8 cellular contexts compared by ENCODE assay signal in the genomic region with DNA sequence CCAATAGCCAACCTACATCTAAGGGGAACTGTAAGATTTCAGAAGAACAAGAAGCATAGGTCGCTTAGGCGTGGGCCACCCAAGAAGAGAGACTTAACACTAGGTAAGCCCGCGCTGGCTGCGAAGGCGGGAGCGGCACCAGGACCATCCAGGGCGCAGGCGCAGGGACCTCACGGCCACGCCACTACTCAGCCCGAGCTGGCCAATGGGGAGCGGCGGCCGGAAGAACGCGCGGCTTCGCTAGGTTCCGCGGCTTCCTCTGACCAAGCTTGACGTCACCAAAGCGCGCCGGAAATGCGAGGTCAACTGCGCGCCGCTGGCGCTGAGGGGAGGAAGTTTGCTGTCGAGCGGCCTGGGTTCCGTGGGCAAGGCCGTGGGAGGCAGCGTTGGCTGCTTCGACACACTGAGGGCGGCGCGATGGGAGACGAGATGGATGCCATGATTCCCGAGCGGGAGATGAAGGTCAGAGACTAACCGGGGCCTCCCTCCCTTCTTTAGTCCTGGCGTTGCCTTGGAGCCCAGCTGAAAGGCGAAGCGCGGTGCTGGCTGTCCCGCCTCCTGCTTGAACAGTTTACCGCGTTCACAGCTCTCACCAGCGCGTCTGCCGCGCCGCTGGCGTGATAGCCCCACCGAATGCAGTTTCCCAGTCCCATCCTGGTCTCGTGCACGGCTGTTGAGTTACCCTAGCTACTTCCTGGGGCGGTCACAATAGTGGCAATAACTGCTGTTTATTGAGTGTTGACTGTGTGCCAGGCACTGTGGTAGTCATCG. TPM values are rescaled to one million over a fixed set of nuclear protein-coding genes. Genes with fewer than 3 reads are reported as not detected.
DNase-seq lines count a peak whose midpoint lies in the region; ATAC-seq and TF ChIP-seq lines count a peak whose summit lies in the region.

NUP214 (plus strand) TSS at position 299 of the 771 bp plus-strand sequence; CDS start at position 418, 119 bp downstream.

- no peaks in the 10 kb centered on the region for H4K20me1 ChIP-seq in IMR-90 (ENCODE audit: insufficient read depth, low read length)

- H3K9ac ChIP-seq in IMR-90 (ENCODE audit: low read depth, low read length) = peak within 1 kb of the TSS; percentile 89

- H3K9me3 ChIP-seq in IMR-90 (ENCODE audit: control insufficient read depth, insufficient read depth, low read length) (no peaks in the 10 kb centered on the region), mononuclear cell (ENCODE audit: low read depth, low read length) (no peaks in the 10 kb centered on the region)

- H2BK15ac ChIP-seq in IMR-90 (ENCODE audit: low read depth, low read length) = no peak within 1 kb of the TSS

- H3K4me2 ChIP-seq in IMR-90 (ENCODE audit: low read depth, low read length) = peak within 1 kb of the TSS; percentile 100

- WGBS in IMR-90 (ENCODE audit: extremely low coverage in 2 of 2, insufficient read length in 1 of 2), 2 experiments = 0% methylated on average over 21 of the region's 61 CpGs; no CpG with 5 or more reads in 1 of the 2 experiments

- H2BK5ac ChIP-seq in IMR-90 (ENCODE audit: low read depth, low read length, poor library complexity, severe bottlenecking) = peak within 1 kb of the TSS; percentile 63

- H3K4me1 ChIP-seq in IMR-90 (ENCODE audit: control insufficient read depth, insufficient read depth, low read length) (no peaks in the 10 kb centered on the region), mononuclear cell (ENCODE audit: insufficient read depth, low read length) (peaks cover 21% of the 10 kb centered on the region)

- H4K5ac ChIP-seq in IMR-90 (ENCODE audit: low read depth, low read length) = peak within 1 kb of the TSS; percentile 86

- peak within 1 kb of the TSS; percentile 37 for H2AK5ac ChIP-seq in IMR-90 (ENCODE audit: low read depth, low read length)

- peak within 1 kb of the TSS; percentile 83 for H4K91ac ChIP-seq in IMR-90 (ENCODE audit: insufficient read depth, low read depth, low read length)

- peaks cover 2% of the 10 kb centered on the region; the same call in 1 of the 2 replicates for H3K27me3 ChIP-seq in IMR-90 (ENCODE audit: control insufficient read depth, insufficient read depth, low read length)
- no peaks in the 10 kb centered on the region for H3K27me3 ChIP-seq in mononuclear cell (ENCODE audit: insufficient read depth, low read length)

- peak within 1 kb of the TSS; percentile 76 for H3K27ac ChIP-seq in IMR-90 (ENCODE audit: insufficient read depth, low read length)

- H3K79me1 ChIP-seq in IMR-90 (ENCODE audit: low read depth in 1 of 2, low read length in 2 of 2) = peaks cover 6 to 35% of the 10 kb centered on the region in 2 experiments

- peak within 1 kb of the TSS; percentile 86 for H3K4ac ChIP-seq in IMR-90 (ENCODE audit: low read depth, low read length)

- H2BK120ac ChIP-seq in IMR-90 (ENCODE audit: low read depth, low read length) = no peak within 1 kb of the TSS

- H3K36me3 ChIP-seq in IMR-90 (ENCODE audit: control insufficient read depth, insufficient read depth, low read length) = peaks cover 7% of the 10 kb centered on the region; the same call in 1 of the 2 replicates

- peak within 1 kb of the TSS; percentile 59 to 95 for H4K8ac ChIP-seq in IMR-90 (ENCODE audit: low read depth in 2 of 2, low read length in 2 of 2)

- no peak within 1 kb of the TSS for H2BK20ac ChIP-seq in IMR-90 (ENCODE audit: low read depth, low read length)

- in situ Hi-C loops in IMR-90 (cut with MboI; ENCODE audit: low sequenced_read_pairs) = loop anchor here (25.0 kb wide), 1 partner anchor 1212 kb away; no protein-coding TSS in a partner anchor

- H2AFZ ChIP-seq in IMR-90 (replicated peaks; ENCODE audit: low read length, poor library complexity) = peak within 1 kb of the TSS; percentile 93

- peak within 1 kb of the TSS; percentile 95 for H3K14ac ChIP-seq in IMR-90 (replicated peaks; ENCODE audit: low read depth, low read length)

- H3K4me3 ChIP-seq in IMR-90 (ENCODE audit: insufficient read depth, low read depth, low read length) (peak within 1 kb of the TSS; percentile 85), epithelial cell of esophagus (ENCODE audit: low read length) (peak within 1 kb of the TSS; percentile 92), mononuclear cell (ENCODE audit: low read length) (peak within 1 kb of the TSS; percentile 90)

- CTCF ChIA-PET in IMR-90 (lab: Yijun Ruan, JAX) = interaction anchor here (1.4 kb wide), 1 partner anchor 211 kb away, joined by 3 read pairs; no protein-coding TSS in a partner anchor

- POLR2A ChIA-PET in IMR-90 (lab: Charles Lee; ENCODE audit: unreplicated experiment) = interaction anchor here (0.6 to 0.9 kb wide), 2 partner anchors 9 to 14 kb away, joined by 3 to 5 read pairs; no protein-coding TSS in a partner anchor

- TF ChIP-seq RAD21 in IMR-90 (IDR thresholded peaks at IDR 0.05; ENCODE audit: low read length) = no peak

- no peaks in the 10 kb centered on the region for H3K9me1 ChIP-seq in IMR-90 (ENCODE audit: insufficient read depth, low read length)

- peak; percentile 93 for ATAC-seq in GM21528 (IDR thresholded peaks at IDR 0.05; ENCODE audit: low FRiP score, unreplicated experiment)
- ATAC-seq in IMR-90 (ENCODE audit: low read depth) = peak; percentile 100

- peak within 1 kb of the TSS; percentile 90 for H3K56ac ChIP-seq in IMR-90 (ENCODE audit: extremely low read depth, insufficient read depth, low read length)

- intact Hi-C loops in IMR-90 (cut with micrococcal nuclease) = loop anchor here (2.0 to 5.0 kb wide), 2 partner anchors 42 to 67 kb away; no protein-coding TSS in a partner anchor

- peak within 1 kb of the TSS; percentile 85 for H3K23ac ChIP-seq in IMR-90 (ENCODE audit: low read depth, low read length)

- peak; percentile 90 for TF ChIP-seq POLR2A in IMR-90 (IDR thresholded peaks at IDR 0.05; ENCODE audit: low read depth, low read length)

- TF ChIP-seq CTCF in IMR-90 (conservative IDR thresholded peaks at IDR 0.05; ENCODE audit: low read depth, low read length) = no peak
- no peak for TF ChIP-seq CTCF in epithelial cell of esophagus (IDR thresholded peaks at IDR 0.05; ENCODE audit: insufficient read depth, low read depth, low read length, missing control alignments)

- dilution Hi-C loops in IMR-90 (cut with HindIII; ENCODE audit: low sequenced_read_pairs, unreplicated experiment) = no loop called here

- peak within 1 kb of the TSS; percentile 94 for H2AK9ac ChIP-seq in IMR-90 (replicated peaks; ENCODE audit: low read depth, low read length, poor library complexity)

- no peak within 1 kb of the TSS; the same call in 1 of the 2 replicates for H3K18ac ChIP-seq in IMR-90 (ENCODE audit: low read depth, low read length)

- DNase-seq in DMS 273 (lab: John Stamatoyannopoulos, UW; ENCODE audit: unreplicated experiment) = peak; percentile 99
- peak; percentile 96 for DNase-seq in IMR-90
- peak; percentile 99 for DNase-seq in OCI-M1 (lab: John Stamatoyannopoulos, UW)
- DNase-seq in activated T-cell treated with anti-CD3 and anti-CD28 coated beads for 4 hours = peak; percentile 100
- DNase-seq in epithelial cell of esophagus (ENCODE audit: low read depth) = peak; percentile 99
- peak; percentile 99 to 100 for DNase-seq in stimulated activated CD8-positive, alpha-beta memory T cell treated with anti-CD3 and anti-CD28 coated beads, Interleukin-4, amount 100 ng/mL, for 1 hour (ENCODE audit: low read depth in 2 of 2, low spot score in 1 of 2)

- no TSS peak for BruUV-seq in IMR-90 (replicated peaks; lab: Mats Ljungman, UMichigan)

TF ChIP-seq in IMR-90, 13 proteins besides CTCF, POLR2A, EP300 and RAD21:
- no peak for TF ChIP-seq MAFK (IDR thresholded peaks at IDR 0.05; ENCODE audit: low read depth, low read length)
- no peak for TF ChIP-seq RFX5 (IDR thresholded peaks at IDR 0.05; ENCODE audit: low read depth, low read length)
- TF ChIP-seq MAZ (IDR thresholded peaks at IDR 0.05; ENCODE audit: borderline replicate concordance, low read depth, low read length) = peak; percentile 79; the same call in 1 of the 2 replicates
- TF ChIP-seq BHLHE40 (IDR thresholded peaks at IDR 0.05; ENCODE audit: low read depth, low read length) = peak; percentile 41; the same call in 1 of the 2 replicates
- no peak for TF ChIP-seq CHD1 (IDR thresholded peaks at IDR 0.05; ENCODE audit: low read depth, low read length)
- TF ChIP-seq MXI1 (IDR thresholded peaks at IDR 0.05; ENCODE audit: borderline replicate concordance, low read depth, low read length) = peak; percentile 95; the same call in 1 of the 2 replicates
- TF ChIP-seq NFE2L2 (IDR thresholded peaks at IDR 0.05; ENCODE audit: low read depth, low read length) = no peak
- TF ChIP-seq FOS (IDR thresholded peaks at IDR 0.05; ENCODE audit: low read depth, low read length) = peak; percentile 38; the same call in 1 of the 2 replicates
- no peak for TF ChIP-seq USF2 (IDR thresholded peaks at IDR 0.05; ENCODE audit: low read depth, low read length)
- TF ChIP-seq, protein P1, sequence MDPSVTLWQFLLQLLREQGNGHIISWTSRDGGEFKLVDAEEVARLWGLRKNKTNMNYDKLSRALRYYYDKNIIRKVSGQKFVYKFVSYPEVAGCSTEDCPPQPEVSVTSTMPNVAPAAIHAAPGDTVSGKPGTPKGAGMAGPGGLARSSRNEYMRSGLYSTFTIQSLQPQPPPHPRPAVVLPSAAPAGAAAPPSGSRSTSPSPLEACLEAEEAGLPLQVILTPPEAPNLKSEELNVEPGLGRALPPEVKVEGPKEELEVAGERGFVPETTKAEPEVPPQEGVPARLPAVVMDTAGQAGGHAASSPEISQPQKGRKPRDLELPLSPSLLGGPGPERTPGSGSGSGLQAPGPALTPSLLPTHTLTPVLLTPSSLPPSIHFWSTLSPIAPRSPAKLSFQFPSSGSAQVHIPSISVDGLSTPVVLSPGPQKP (IDR thresholded peaks at IDR 0.05; ENCODE audit: borderline replicate concordance, low read depth, low read length) = 0 out of 2 replicates have a peak, but pooled peaks have one; percentile 49
- TF ChIP-seq CEBPB (IDR thresholded peaks at IDR 0.05; ENCODE audit: low read depth, low read length) = no peak
- TF ChIP-seq SMC3 (IDR thresholded peaks at IDR 0.05; ENCODE audit: low read depth, low read length) = no peak
- no peak for TF ChIP-seq RCOR1 (IDR thresholded peaks at IDR 0.05; ENCODE audit: insufficient replicate concordance, low read length)

RNA-seq across cellular contexts. Expression of gene NUP214, which starts in this region (rescaled TPM):
- total RNA-seq in IMR-90 (2012; rRNA removed) (6.9 and 7.9 TPM in 2 replicates), mononuclear cell (53.0 TPM)
- 13.3 and 13.4 TPM in 2 replicates for polyA plus RNA-seq in IMR-90 (2012; rRNA removed)
- 11.3 and 21.0 TPM in 2 replicates for polyA plus RNA-seq in IMR-90 (2012; cell fraction: cytosol; rRNA removed)
- 21.5 and 30.0 TPM in 2 replicates for polyA plus RNA-seq in IMR-90 (2012; cell fraction: nucleus; rRNA removed; ENCODE audit: low replicate concordance)

Comparison
In these comparisons a context has a peak if more than half of its experiments do, and no peak if none do; other contexts are left out.
1. Peak in every context shown above with its lines: DNase-seq, ATAC-seq, H3K4me3 ChIP-seq and H3K27ac ChIP-seq.